24 cellular contexts compared by ENCODE assay signal in the genomic region with DNA sequence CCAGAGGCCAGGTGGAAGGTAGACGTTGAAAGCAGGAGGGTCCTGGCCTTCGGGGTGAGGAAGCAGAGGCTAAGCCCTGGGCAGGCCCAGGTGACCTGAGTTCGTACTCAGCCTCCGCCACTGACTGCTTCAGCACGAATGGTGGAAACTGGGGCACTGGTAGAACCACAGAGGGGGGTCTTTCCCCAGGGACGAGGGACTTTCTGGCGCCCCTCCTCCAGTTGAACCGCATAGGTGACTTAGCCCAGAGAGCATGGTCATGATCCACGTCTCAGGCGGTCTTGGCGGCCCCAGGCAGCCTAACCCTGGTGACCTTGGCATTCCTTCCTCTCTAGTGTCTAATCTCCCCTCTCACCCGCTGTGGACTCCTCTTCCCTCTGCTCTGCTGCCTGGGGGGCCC. TPM values are rescaled to one million over a fixed set of nuclear protein-coding genes. Genes with fewer than 3 reads are reported as not detected.
"Had no signal": no experiment of that assay in that cellular context is flagged by ENCODE, and none has a peak within 500 bp of the region (broad histone marks: within the 10 kb centered on the region; RNA-seq: fewer than 3 reads in every experiment).

No MANE protein-coding gene starts in this region.

- DNase-seq: colonic mucosa; effector CD8-positive, alpha-beta T cell; endodermal cell; foreskin fibroblast; gastrocnemius medialis; head of caudate nucleus; lower lobe of right lung; natural killer cell; sigmoid colon; stimulated activated CD4-positive, alpha-beta T cell treated with anti-CD3 and anti-CD28 coated beads, Interleukin-4, amount 100 ng/mL, for 4 hours; stimulated activated naive CD8-positive, alpha-beta T cell treated with anti-CD3 and anti-CD28 coated beads, Interleukin-15, Interleukin-2, amounts not matched to agents 100 U/mL and 50 U/mL, for 24 hours; substantia nigra; upper lobe of left lung; uterus had no signal

- H3K4me1 Mint-ChIP-seq: natural killer cell; stimulated activated memory B cell treated with anti-CD40 and anti-IgM and Interleukin-4, amounts not matched to agents 10 μg/mL and 1 μg/mL and 100 μg/mL, for 72 hours had no signal

- H3K27ac Mint-ChIP-seq: dendritic cell treated with granulocyte-macrophage colony-stimulating factor and Interleukin-4, amounts not matched to agents 40 ng/mL and 50 ng/mL, for 4 days; endodermal cell; natural killer cell; stimulated activated memory B cell treated with anti-CD40 and anti-IgM and Interleukin-4, amounts not matched to agents 10 μg/mL and 1 μg/mL and 100 μg/mL, for 72 hours had no signal

- H3K4me1 ChIP-seq: colonic mucosa, gastrocnemius medialis, lower lobe of right lung, prostate gland, right atrium auricular region, sigmoid colon, tibial nerve, upper lobe of left lung, uterus had no signal

- H3K27me3 ChIP-seq: colonic mucosa, right atrium auricular region, upper lobe of left lung, uterus had no signal

- H3K4me3 Mint-ChIP-seq: dendritic cell treated with granulocyte-macrophage colony-stimulating factor and Interleukin-4, amounts not matched to agents 40 ng/mL and 50 ng/mL, for 4 days; endodermal cell; natural killer cell; neural crest cell; stimulated activated memory B cell treated with anti-CD40 and anti-IgM and Interleukin-4, amounts not matched to agents 10 μg/mL and 1 μg/mL and 100 μg/mL, for 72 hours had no signal

- H3K36me3 ChIP-seq: colonic mucosa, gastrocnemius medialis, lower lobe of right lung, prostate gland, right atrium auricular region, sigmoid colon, thoracic aorta, tibial nerve, upper lobe of left lung, uterus had no signal

- H3K4me3 ChIP-seq: colonic mucosa, gastrocnemius medialis, lower lobe of right lung, prostate gland, right atrium auricular region, sigmoid colon, thoracic aorta, tibial nerve, upper lobe of left lung, uterus had no signal

- H3K36me3 Mint-ChIP-seq: natural killer cell; stimulated activated memory B cell treated with anti-CD40 and anti-IgM and Interleukin-4, amounts not matched to agents 10 μg/mL and 1 μg/mL and 100 μg/mL, for 72 hours had no signal

- ATAC-seq: esophagus mucosa; gastrocnemius medialis; left ventricle myocardium superior; lower lobe of right lung; natural killer cell; stimulated activated memory B cell treated with anti-CD40 and anti-IgM and Interleukin-4, amounts not matched to agents 10 μg/mL and 1 μg/mL and 100 μg/mL, for 72 hours; stimulated activated naive CD8-positive, alpha-beta T cell treated with anti-CD3 and anti-CD28 coated beads, Interleukin-15, Interleukin-2, amounts not matched to agents 100 U/mL and 50 U/mL, for 24 hours had no signal

- H3K9me3 Mint-ChIP-seq: dendritic cell treated with granulocyte-macrophage colony-stimulating factor and Interleukin-4, amounts not matched to agents 40 ng/mL and 50 ng/mL, for 4 days; endodermal cell; natural killer cell; neural crest cell; stimulated activated memory B cell treated with anti-CD40 and anti-IgM and Interleukin-4, amounts not matched to agents 10 μg/mL and 1 μg/mL and 100 μg/mL, for 72 hours had no signal

- H3K9me3 ChIP-seq: colonic mucosa, gastrocnemius medialis, lower lobe of right lung, prostate gland, right atrium auricular region, sigmoid colon, thoracic aorta, upper lobe of left lung, uterus had no signal

- H3K27ac ChIP-seq: colonic mucosa, epithelial cell of prostate, gastrocnemius medialis, lower lobe of right lung, prostate gland, right atrium auricular region, sigmoid colon, thoracic aorta, tibial nerve, upper lobe of left lung, uterus had no signal

RNA-seq across cellular contexts. Expression of gene INHBB, which starts 30.2 kb away (rescaled TPM):
- total RNA-seq: endodermal cell had no signal
